8 cellular contexts compared by ENCODE assay signal in the genomic region with DNA sequence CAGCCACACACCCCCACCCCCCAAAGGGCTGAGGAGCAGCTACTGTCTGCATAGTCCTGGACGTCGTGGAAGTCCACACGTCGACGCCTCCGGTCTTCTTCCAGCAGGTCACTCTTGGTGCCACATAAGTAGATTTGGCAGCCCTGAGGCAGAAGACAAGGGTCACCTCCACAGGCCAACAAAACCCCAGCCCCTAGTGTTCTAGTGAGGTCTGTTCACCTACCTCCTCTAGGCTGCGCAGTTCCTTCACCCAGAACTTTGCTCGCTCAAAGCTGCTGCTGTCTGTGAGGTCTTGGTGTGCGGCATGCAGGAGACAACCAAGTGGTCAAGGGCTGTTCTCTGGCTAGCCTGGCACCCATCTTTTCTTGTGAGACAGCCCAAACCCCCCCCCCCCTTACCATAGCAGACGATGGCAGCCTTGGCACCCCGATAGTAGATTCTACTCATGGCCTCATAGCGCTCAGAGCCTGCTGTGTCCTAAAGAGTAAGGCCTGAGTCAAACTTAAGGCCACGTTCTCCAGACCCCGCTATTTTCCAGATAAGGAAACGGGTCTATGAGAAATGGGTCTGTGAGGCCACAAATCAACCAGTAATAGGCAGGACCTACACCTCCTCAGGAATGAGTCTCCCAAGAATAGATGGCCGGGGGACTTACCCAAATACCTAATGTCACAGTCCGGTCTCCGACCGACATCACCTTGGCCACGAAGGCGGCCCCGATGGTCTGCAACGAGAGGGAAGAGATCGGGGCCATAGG. TPM values are rescaled to one million over a fixed set of nuclear protein-coding genes. Genes with fewer than 3 reads are reported as not detected.
DNase-seq lines count a peak whose midpoint lies in the region; ATAC-seq and TF ChIP-seq lines count a peak whose summit lies in the region.

No MANE protein-coding gene starts in this region.

- no peaks in the 10 kb centered on the region for H3K27me3 Mint-ChIP-seq in nephron (ENCODE audit: low read depth)

- peaks cover 19% of the 10 kb centered on the region for H3F3A ChIP-seq in PC-3 (ENCODE audit: low read length, unreplicated experiment)

- H3K9ac ChIP-seq in PC-3 (ENCODE audit: low read length) (peak overlapping the region; percentile 89), duodenal mucosa (ENCODE audit: low read depth in 1 of 2, low read length in 2 of 2) (peak overlapping the region; percentile 94)

- peak; percentile 18 for ATAC-seq in PC-3
- ATAC-seq in GM19467 (IDR thresholded peaks at IDR 0.05; ENCODE audit: unreplicated experiment) = no peak

- no peaks in the 10 kb centered on the region for H3K27me3 ChIP-seq in PC-3 (ENCODE audit: low read length)
- no peaks in the 10 kb centered on the region for H3K27me3 ChIP-seq in duodenal mucosa (ENCODE audit: control insufficient read depth in 1 of 2, insufficient read depth in 2 of 2, low read length in 2 of 2)

- H3K27ac Mint-ChIP-seq in nephron = peak overlapping the region in 2 of 3 experiments; percentile 72 to 79

- TF ChIP-seq CTCF in GM12872 (IDR thresholded peaks at IDR 0.05; ENCODE audit: insufficient read depth, low read depth, low read length) = 0 out of 3 replicates have a peak, but pooled peaks have one; percentile 14
- peak; percentile 40; the same call in 1 of the 2 replicates for TF ChIP-seq CTCF in PC-3 (conservative IDR thresholded peaks at IDR 0.05; ENCODE audit: low read depth, low read length)
- no peak for TF ChIP-seq CTCF in nephron (IDR thresholded peaks at IDR 0.05; ENCODE audit: unreplicated experiment in 3 of 3)

- POLR2A ChIA-PET in PC-3 (lab: Charles Lee; ENCODE audit: unreplicated experiment) = no interaction called here

- peaks cover 38% of the 10 kb centered on the region for H3K36me3 Mint-ChIP-seq in nephron (ENCODE audit: low read depth)

- H3K4me1 Mint-ChIP-seq in nephron = peaks cover 55% of the 10 kb centered on the region

- H3K79me2 ChIP-seq in PC-3 (ENCODE audit: low read length) = peaks cover 47% of the 10 kb centered on the region

- H2AFZ ChIP-seq in PC-3 (ENCODE audit: low read length) = peak overlapping the region; percentile 93; the same call in 1 of the 2 replicates

- peak overlapping the region; percentile 92 for H3K27ac ChIP-seq in PC-3 (ENCODE audit: low read length)
- H3K27ac ChIP-seq in duodenal mucosa (ENCODE audit: low read depth, low read length) = peak overlapping the region; percentile 15

- H4K20me1 ChIP-seq in PC-3 (ENCODE audit: low read length) = peaks cover 25% of the 10 kb centered on the region

- BruUV-seq in PC-3 (replicated peaks; lab: Mats Ljungman, UMichigan) = no TSS peak

- H3K4me2 ChIP-seq in PC-3 (ENCODE audit: low read length) = peak overlapping the region; percentile 97

- peak overlapping the region; percentile 91 to 97 (median 95) for H3K4me3 Mint-ChIP-seq in nephron

- intact Hi-C loops in PC-3 (cut with micrococcal nuclease) = loop anchor here (5.0 kb wide), 2 partner anchors 170 to 195 kb away; a partner anchor contains a TSS

- H3K36me3 ChIP-seq in PC-3 (ENCODE audit: low read depth, low read length) = peaks cover 21% of the 10 kb centered on the region; the same call in 1 of the 2 replicates
- H3K36me3 ChIP-seq in duodenal mucosa (ENCODE audit: control insufficient read depth in 1 of 2, insufficient read depth in 2 of 2, low read length in 2 of 2) = peaks cover 12 to 28% of the 10 kb centered on the region in 2 donors

- H3K4me1 ChIP-seq in PC-3 (ENCODE audit: insufficient read depth, low read length) (peaks cover 53% of the 10 kb centered on the region), duodenal mucosa (ENCODE audit: control insufficient read depth in 1 of 2, insufficient read depth in 2 of 2, low read length in 2 of 2) (peaks cover 56 to 60% of the 10 kb centered on the region in 2 donors)

- no peaks in the 10 kb centered on the region for H3K9me2 ChIP-seq in PC-3 (replicated peaks; ENCODE audit: low read length)

- H3K4me3 ChIP-seq in PC-3 (ENCODE audit: low read length) = peak overlapping the region; percentile 86
- H3K4me3 ChIP-seq in duodenal mucosa (ENCODE audit: low read depth in 1 of 2, low read length in 2 of 2) = peak overlapping the region; percentile 86 to 93

- no peaks in the 10 kb centered on the region for H3K9me3 Mint-ChIP-seq in nephron

- peak; percentile 48 for DNase-seq in PC-3
- DNase-seq in HPDE6-E6E7 (ENCODE audit: extremely low spot score) = no peak
- no peak for DNase-seq in NCI-H69 (lab: John Stamatoyannopoulos, UW)
- no peak for DNase-seq in DMS79 (lab: John Stamatoyannopoulos, UW)

- CTCF ChIA-PET in PC-3 (lab: Charles Lee) = interaction anchor here (0.6 to 1.8 kb wide), 6 partner anchors 10 to 190 kb away, joined by 3 to 8 read pairs (median 4); no protein-coding TSS in a partner anchor

- H3K9me3 ChIP-seq in PC-3 (ENCODE audit: low read length) (no peaks in the 10 kb centered on the region), duodenal mucosa (ENCODE audit: control insufficient read depth in 1 of 2, low read length in 2 of 2) (no peaks in the 10 kb centered on the region)

RNA-seq across cellular contexts. Expression of a gene that starts 1.0 kb away (rescaled TPM):
- total RNA-seq in PC-3 (2014; rRNA removed) = 40.3 and 41.1 TPM in 2 replicates

RNA-seq across cellular contexts. Expression of a gene that starts 1.1 kb away (rescaled TPM):
- 496 and 505 TPM in 2 replicates for total RNA-seq in PC-3 (2014; rRNA removed)

RNA-seq across cellular contexts. Expression of a gene that starts 9.2 kb away (rescaled TPM):
- 45.7 and 55.1 TPM in 2 replicates for total RNA-seq in PC-3 (2014; rRNA removed)

RNA-seq across cellular contexts. Expression of a gene that starts 48.9 kb away (rescaled TPM):
- total RNA-seq in PC-3 (2014; rRNA removed) = 310 and 369 TPM in 2 replicates

RNA-seq across cellular contexts. Expression of a gene that starts 55.2 kb away (rescaled TPM):
- 32.3 TPM in 2 replicates for total RNA-seq in PC-3 (2014; rRNA removed)

Comparison
In these comparisons a context has a peak if more than half of its experiments do, and no peak if none do; other contexts are left out.
1. CTCF ChIP-seq: peak in GM12872 (single experiment) and PC-3 (single experiment); none in nephron (0 of 3).